In the genomic region with DNA sequence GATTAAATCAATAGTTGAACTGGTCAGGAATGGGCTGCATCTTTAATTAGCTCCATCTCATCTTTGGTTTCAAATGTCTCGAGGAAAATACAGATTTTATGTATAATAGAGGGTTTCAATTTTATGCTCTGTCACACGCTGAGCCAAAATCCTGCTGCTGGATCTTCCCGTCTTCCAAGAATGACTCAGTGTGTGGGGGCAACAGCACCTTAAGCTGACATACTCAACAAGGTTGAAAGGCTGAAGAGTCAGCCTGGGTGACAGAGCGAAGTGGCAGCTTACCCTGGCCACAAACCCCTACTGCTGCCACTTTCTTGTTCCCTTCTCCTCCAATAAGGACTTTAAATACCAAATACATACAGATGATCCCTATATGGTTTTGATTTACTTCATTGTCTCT, we compare ENCODE assay signal across 3 cellular contexts.
TF ChIP-seq lines count a peak whose summit lies in the region.

No MANE protein-coding gene starts in this region.

TF ChIP-seq in SK-N-SH, 30 proteins besides CTCF, POLR2A, EP300 and RAD21:
- TF ChIP-seq, protein P1, sequence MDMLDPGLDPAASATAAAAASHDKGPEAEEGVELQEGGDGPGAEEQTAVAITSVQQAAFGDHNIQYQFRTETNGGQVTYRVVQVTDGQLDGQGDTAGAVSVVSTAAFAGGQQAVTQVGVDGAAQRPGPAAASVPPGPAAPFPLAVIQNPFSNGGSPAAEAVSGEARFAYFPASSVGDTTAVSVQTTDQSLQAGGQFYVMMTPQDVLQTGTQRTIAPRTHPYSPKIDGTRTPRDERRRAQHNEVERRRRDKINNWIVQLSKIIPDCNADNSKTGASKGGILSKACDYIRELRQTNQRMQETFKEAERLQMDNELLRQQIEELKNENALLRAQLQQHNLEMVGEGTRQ (IDR thresholded peaks at IDR 0.05; ENCODE audit: borderline replicate concordance, low read depth, low read length): no peak
- TF ChIP-seq FOXM1 (IDR thresholded peaks at IDR 0.05; ENCODE audit: low read depth) (no peak), ELF1 (IDR thresholded peaks at IDR 0.05) (no peak), TAF1 (IDR thresholded peaks at IDR 0.05; ENCODE audit: borderline replicate concordance, low read depth, low read length) (no peak), YY1 (IDR thresholded peaks at IDR 0.05; ENCODE audit: low read depth) (no peak), TCF12 (IDR thresholded peaks at IDR 0.05) (no peak), EZH2phosphoT487 (IDR thresholded peaks at IDR 0.05; ENCODE audit: borderline replicate concordance, low read depth) (no peak), FOSL2 (IDR thresholded peaks at IDR 0.05; ENCODE audit: borderline replicate concordance, low read depth) (no peak), SMC3 (IDR thresholded peaks at IDR 0.05; ENCODE audit: low read depth, low read length) (no peak), JUND (IDR thresholded peaks at IDR 0.05) (no peak), CHD2 (IDR thresholded peaks at IDR 0.05; ENCODE audit: low read length, partially characterized antibody) (no peak), FOXJ3 (CRISPR knock-in tag; IDR thresholded peaks at IDR 0.05) (no peak), SIN3A (IDR thresholded peaks at IDR 0.05; ENCODE audit: borderline replicate concordance, low read depth, low read length) (no peak)
- TF ChIP-seq, protein P2, sequence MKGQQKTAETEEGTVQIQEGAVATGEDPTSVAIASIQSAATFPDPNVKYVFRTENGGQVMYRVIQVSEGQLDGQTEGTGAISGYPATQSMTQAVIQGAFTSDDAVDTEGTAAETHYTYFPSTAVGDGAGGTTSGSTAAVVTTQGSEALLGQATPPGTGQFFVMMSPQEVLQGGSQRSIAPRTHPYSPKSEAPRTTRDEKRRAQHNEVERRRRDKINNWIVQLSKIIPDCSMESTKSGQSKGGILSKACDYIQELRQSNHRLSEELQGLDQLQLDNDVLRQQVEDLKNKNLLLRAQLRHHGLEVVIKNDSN (IDR thresholded peaks at IDR 0.05; ENCODE audit: borderline replicate concordance, low read depth): no peak
- TF ChIP-seq, protein P3, sequence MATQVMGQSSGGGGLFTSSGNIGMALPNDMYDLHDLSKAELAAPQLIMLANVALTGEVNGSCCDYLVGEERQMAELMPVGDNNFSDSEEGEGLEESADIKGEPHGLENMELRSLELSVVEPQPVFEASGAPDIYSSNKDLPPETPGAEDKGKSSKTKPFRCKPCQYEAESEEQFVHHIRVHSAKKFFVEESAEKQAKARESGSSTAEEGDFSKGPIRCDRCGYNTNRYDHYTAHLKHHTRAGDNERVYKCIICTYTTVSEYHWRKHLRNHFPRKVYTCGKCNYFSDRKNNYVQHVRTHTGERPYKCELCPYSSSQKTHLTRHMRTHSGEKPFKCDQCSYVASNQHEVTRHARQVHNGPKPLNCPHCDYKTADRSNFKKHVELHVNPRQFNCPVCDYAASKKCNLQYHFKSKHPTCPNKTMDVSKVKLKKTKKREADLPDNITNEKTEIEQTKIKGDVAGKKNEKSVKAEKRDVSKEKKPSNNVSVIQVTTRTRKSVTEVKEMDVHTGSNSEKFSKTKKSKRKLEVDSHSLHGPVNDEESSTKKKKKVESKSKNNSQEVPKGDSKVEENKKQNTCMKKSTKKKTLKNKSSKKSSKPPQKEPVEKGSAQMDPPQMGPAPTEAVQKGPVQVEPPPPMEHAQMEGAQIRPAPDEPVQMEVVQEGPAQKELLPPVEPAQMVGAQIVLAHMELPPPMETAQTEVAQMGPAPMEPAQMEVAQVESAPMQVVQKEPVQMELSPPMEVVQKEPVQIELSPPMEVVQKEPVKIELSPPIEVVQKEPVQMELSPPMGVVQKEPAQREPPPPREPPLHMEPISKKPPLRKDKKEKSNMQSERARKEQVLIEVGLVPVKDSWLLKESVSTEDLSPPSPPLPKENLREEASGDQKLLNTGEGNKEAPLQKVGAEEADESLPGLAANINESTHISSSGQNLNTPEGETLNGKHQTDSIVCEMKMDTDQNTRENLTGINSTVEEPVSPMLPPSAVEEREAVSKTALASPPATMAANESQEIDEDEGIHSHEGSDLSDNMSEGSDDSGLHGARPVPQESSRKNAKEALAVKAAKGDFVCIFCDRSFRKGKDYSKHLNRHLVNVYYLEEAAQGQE (IDR thresholded peaks at IDR 0.05; ENCODE audit: low read depth, low read length): no peak

TF ChIP-seq in SK-N-SH treated with all-trans-retinoic acid at 6 μM for 48 hours, 23 proteins besides CTCF, POLR2A, EP300 and RAD21:
- TF ChIP-seq, protein P4, sequence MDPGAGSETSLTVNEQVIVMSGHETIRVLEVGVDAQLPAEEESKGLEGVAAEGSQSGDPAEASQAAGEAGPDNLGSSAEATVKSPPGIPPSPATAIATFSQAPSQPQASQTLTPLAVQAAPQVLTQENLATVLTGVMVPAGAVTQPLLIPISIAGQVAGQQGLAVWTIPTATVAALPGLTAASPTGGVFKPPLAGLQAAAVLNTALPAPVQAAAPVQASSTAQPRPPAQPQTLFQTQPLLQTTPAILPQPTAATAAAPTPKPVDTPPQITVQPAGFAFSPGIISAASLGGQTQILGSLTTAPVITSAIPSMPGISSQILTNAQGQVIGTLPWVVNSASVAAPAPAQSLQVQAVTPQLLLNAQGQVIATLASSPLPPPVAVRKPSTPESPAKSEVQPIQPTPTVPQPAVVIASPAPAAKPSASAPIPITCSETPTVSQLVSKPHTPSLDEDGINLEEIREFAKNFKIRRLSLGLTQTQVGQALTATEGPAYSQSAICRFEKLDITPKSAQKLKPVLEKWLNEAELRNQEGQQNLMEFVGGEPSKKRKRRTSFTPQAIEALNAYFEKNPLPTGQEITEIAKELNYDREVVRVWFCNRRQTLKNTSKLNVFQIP (CRISPR knock-in tag; IDR thresholded peaks at IDR 0.05; ENCODE audit: borderline replicate concordance, low read depth): no peak
- TF ChIP-seq ZNF70 (CRISPR knock-in tag; IDR thresholded peaks at IDR 0.05): no peak
- no peak for TF ChIP-seq TOX (CRISPR knock-in tag; IDR thresholded peaks at IDR 0.05; ENCODE audit: borderline replicate concordance)
- no peak for TF ChIP-seq ZC3H10 (CRISPR knock-in tag; IDR thresholded peaks at IDR 0.05)
TF ChIP-seq in SK-N-SH treated with all-trans-retinoic acid at 6 μM for 48 hours: peak in this region for 0.

TF ChIP-seq in HepG2, 621 proteins besides CTCF, POLR2A, EP300 and RAD21:
- TF ChIP-seq JARID2 (CRISPR knock-in tag; IDR thresholded peaks at IDR 0.05; ENCODE audit: insufficient replicate concordance): no peak
- TF ChIP-seq, protein P5, sequence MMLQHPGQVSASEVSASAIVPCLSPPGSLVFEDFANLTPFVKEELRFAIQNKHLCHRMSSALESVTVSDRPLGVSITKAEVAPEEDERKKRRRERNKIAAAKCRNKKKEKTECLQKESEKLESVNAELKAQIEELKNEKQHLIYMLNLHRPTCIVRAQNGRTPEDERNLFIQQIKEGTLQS (CRISPR knock-in tag; IDR thresholded peaks at IDR 0.05): no peak
- TF ChIP-seq ZNF605 (CRISPR knock-in tag; IDR thresholded peaks at IDR 0.05): no peak
- no peak for TF ChIP-seq DNMT3B (CRISPR knock-in tag; conservative IDR thresholded peaks at IDR 0.05)
- TF ChIP-seq ZNF264 (CRISPR knock-in tag; IDR thresholded peaks at IDR 0.05): no peak
- TF ChIP-seq, protein P6, sequence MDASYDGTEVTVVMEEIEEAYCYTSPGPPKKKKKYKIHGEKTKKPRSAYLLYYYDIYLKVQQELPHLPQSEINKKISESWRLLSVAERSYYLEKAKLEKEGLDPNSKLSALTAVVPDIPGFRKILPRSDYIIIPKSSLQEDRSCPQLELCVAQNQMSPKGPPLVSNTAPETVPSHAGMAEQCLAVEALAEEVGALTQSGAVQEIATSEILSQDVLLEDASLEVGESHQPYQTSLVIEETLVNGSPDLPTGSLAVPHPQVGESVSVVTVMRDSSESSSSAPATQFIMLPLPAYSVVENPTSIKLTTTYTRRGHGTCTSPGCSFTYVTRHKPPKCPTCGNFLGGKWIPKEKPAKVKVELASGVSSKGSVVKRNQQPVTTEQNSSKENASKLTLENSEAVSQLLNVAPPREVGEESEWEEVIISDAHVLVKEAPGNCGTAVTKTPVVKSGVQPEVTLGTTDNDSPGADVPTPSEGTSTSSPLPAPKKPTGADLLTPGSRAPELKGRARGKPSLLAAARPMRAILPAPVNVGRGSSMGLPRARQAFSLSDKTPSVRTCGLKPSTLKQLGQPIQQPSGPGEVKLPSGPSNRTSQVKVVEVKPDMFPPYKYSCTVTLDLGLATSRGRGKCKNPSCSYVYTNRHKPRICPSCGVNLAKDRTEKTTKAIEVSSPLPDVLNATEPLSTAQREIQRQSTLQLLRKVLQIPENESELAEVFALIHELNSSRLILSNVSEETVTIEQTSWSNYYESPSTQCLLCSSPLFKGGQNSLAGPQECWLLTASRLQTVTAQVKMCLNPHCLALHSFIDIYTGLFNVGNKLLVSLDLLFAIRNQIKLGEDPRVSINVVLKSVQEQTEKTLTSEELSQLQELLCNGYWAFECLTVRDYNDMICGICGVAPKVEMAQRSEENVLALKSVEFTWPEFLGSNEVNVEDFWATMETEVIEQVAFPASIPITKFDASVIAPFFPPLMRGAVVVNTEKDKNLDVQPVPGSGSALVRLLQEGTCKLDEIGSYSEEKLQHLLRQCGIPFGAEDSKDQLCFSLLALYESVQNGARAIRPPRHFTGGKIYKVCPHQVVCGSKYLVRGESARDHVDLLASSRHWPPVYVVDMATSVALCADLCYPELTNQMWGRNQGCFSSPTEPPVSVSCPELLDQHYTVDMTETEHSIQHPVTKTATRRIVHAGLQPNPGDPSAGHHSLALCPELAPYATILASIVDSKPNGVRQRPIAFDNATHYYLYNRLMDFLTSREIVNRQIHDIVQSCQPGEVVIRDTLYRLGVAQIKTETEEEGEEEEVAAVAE (CRISPR knock-in tag; IDR thresholded peaks at IDR 0.05; ENCODE audit: borderline replicate concordance): no peak
- TF ChIP-seq ZNF30 (CRISPR knock-in tag; IDR thresholded peaks at IDR 0.05): no peak
- TF ChIP-seq SAP130 (CRISPR knock-in tag; IDR thresholded peaks at IDR 0.05; ENCODE audit: low read depth): no peak
- no peak for TF ChIP-seq ZNF629 (CRISPR knock-in tag; conservative IDR thresholded peaks at IDR 0.05)
- no peak for TF ChIP-seq DR1 (CRISPR knock-in tag; IDR thresholded peaks at IDR 0.05)
- TF ChIP-seq CHD4 (IDR thresholded peaks at IDR 0.05; ENCODE audit: borderline replicate concordance, low read length): no peak
- TF ChIP-seq, protein P7, sequence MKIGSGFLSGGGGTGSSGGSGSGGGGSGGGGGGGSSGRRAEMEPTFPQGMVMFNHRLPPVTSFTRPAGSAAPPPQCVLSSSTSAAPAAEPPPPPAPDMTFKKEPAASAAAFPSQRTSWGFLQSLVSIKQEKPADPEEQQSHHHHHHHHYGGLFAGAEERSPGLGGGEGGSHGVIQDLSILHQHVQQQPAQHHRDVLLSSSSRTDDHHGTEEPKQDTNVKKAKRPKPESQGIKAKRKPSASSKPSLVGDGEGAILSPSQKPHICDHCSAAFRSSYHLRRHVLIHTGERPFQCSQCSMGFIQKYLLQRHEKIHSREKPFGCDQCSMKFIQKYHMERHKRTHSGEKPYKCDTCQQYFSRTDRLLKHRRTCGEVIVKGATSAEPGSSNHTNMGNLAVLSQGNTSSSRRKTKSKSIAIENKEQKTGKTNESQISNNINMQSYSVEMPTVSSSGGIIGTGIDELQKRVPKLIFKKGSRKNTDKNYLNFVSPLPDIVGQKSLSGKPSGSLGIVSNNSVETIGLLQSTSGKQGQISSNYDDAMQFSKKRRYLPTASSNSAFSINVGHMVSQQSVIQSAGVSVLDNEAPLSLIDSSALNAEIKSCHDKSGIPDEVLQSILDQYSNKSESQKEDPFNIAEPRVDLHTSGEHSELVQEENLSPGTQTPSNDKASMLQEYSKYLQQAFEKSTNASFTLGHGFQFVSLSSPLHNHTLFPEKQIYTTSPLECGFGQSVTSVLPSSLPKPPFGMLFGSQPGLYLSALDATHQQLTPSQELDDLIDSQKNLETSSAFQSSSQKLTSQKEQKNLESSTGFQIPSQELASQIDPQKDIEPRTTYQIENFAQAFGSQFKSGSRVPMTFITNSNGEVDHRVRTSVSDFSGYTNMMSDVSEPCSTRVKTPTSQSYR (CRISPR knock-in tag; IDR thresholded peaks at IDR 0.05; ENCODE audit: borderline replicate concordance): no peak
- TF ChIP-seq JUNB (CRISPR knock-in tag; IDR thresholded peaks at IDR 0.05; ENCODE audit: borderline replicate concordance): no peak
